In the genomic region with DNA sequence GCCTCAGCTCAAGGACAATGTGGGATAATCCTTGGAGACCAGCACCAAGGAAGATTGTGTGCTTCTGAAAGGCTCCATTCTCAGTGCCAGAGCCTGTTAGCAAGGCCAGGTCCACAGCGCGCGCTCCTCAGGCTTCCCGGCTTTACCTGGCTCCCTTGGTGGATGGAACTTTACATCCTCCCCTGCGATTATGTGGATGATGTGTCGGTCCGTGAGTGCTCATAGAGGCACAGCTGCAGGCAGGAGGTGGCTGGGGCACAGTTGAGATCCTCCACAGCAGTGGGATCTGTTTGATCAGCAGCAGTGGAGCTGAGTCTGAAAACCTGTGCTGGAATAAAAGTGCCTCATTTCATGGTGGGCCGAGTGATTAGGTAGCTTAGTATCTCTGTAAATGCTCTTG, we compare ENCODE assay signal across 17 cellular contexts.
DNase-seq lines count a peak whose midpoint lies in the region; ATAC-seq and TF ChIP-seq lines count a peak whose summit lies in the region.
"Had no signal": no experiment of that assay in that cellular context is flagged by ENCODE, and none has a peak within 500 bp of the region (broad histone marks: within the 10 kb centered on the region; RNA-seq: fewer than 3 reads in every experiment).

No MANE protein-coding gene starts in this region.

- no peaks in the 10 kb centered on the region for H3K36me3 ChIP-seq in mucosa of descending colon (ENCODE audit: low read depth)
- H3K36me3 ChIP-seq: left ventricle myocardium inferior, sigmoid colon had no signal

- intact Hi-C loops in mucosa of descending colon (cut with DNase I, micrococcal nuclease): no loop called here

- H3K4me1 Mint-ChIP-seq in activated naive CD8-positive, alpha-beta T cell (ENCODE audit: low read depth): peaks cover 92% of the 10 kb centered on the region
- H3K4me1 Mint-ChIP-seq in activated naive CD8-positive, alpha-beta T cell treated with anti-CD3 and anti-CD28 coated beads, Interleukin-2, amount 50 U/mL, for 24 hours: peaks cover 89% of the 10 kb centered on the region
- H3K4me1 Mint-ChIP-seq in T-cell: peaks cover 80 to 94% (median 94%) of the 10 kb centered on the region in 3 donors
- H3K4me1 Mint-ChIP-seq in memory B cell: peaks cover 50% of the 10 kb centered on the region

- H3K9me3 Mint-ChIP-seq in activated naive CD8-positive, alpha-beta T cell (ENCODE audit: low read depth): no peaks in the 10 kb centered on the region
- no peaks in the 10 kb centered on the region for H3K9me3 Mint-ChIP-seq in activated naive CD8-positive, alpha-beta T cell treated with anti-CD3 and anti-CD28 coated beads, Interleukin-2, amount 50 U/mL, for 24 hours
- H3K9me3 Mint-ChIP-seq in T-cell (no peaks in the 10 kb centered on the region), memory B cell (no peaks in the 10 kb centered on the region)
- H3K9me3 Mint-ChIP-seq: stimulated activated naive B cell treated with anti-CD40 and anti-IgM and Interleukin-4, amounts not matched to agents 10 μg/mL and 1 μg/mL and 100 μg/mL, for 72 hours had no signal

- peaks cover 13% of the 10 kb centered on the region for H3K4me1 ChIP-seq in mucosa of descending colon (ENCODE audit: low read depth)

- H3K27me3 Mint-ChIP-seq in activated naive CD8-positive, alpha-beta T cell: no peaks in the 10 kb centered on the region
- no peaks in the 10 kb centered on the region for H3K27me3 Mint-ChIP-seq in activated naive CD8-positive, alpha-beta T cell treated with anti-CD3 and anti-CD28 coated beads, Interleukin-2, amount 50 U/mL, for 24 hours
- H3K27me3 Mint-ChIP-seq in T-cell (no peaks in the 10 kb centered on the region), memory B cell (no peaks in the 10 kb centered on the region)
- H3K27me3 Mint-ChIP-seq: stimulated activated naive B cell treated with anti-CD40 and anti-IgM and Interleukin-4, amounts not matched to agents 10 μg/mL and 1 μg/mL and 100 μg/mL, for 72 hours had no signal

- H3K36me3 Mint-ChIP-seq in activated naive CD8-positive, alpha-beta T cell: no peaks in the 10 kb centered on the region
- peaks cover 20% of the 10 kb centered on the region for H3K36me3 Mint-ChIP-seq in activated naive CD8-positive, alpha-beta T cell treated with anti-CD3 and anti-CD28 coated beads, Interleukin-2, amount 50 U/mL, for 24 hours (ENCODE audit: low read depth)
- H3K36me3 Mint-ChIP-seq in T-cell (peaks cover 4% of the 10 kb centered on the region), memory B cell (peaks cover 15% of the 10 kb centered on the region)

- CTCF ChIA-PET in T-cell (lab: Charles Lee): no interaction called here

- H3K27ac Mint-ChIP-seq in activated naive CD8-positive, alpha-beta T cell: peak overlapping the region; percentile 36
- no peak overlapping the region for H3K27ac Mint-ChIP-seq in activated naive CD8-positive, alpha-beta T cell treated with anti-CD3 and anti-CD28 coated beads, Interleukin-2, amount 50 U/mL, for 24 hours
- H3K27ac Mint-ChIP-seq in T-cell (no peak overlapping the region), memory B cell (peak overlapping the region; percentile 93)

- POLR2A ChIA-PET in T-cell (lab: Charles Lee): no interaction called here

- no peak for ATAC-seq in activated naive CD8-positive, alpha-beta T cell treated with anti-CD3 and anti-CD28 coated beads, Interleukin-2, amount 50 U/mL, for 24 hours
- ATAC-seq in T-cell (replicated peaks in 1 of 4) (no peak), memory B cell (ENCODE audit: low read depth) (no peak), mucosa of descending colon (no peak)
- ATAC-seq: activated CD4-positive, CD25-positive, alpha-beta regulatory T cell treated with anti-CD3 and anti-CD28 coated beads, Interleukin-2, amount 50 U/mL, for 24 hours; PC-3 had no signal

- H3K27ac ChIP-seq in temporal lobe (ENCODE audit: low read depth, low read length): peak overlapping the region; percentile 28
- H3K27ac ChIP-seq: hepatocyte, left ventricle myocardium inferior, sigmoid colon had no signal

- H3K4me3 ChIP-seq in mucosa of descending colon: no peak overlapping the region
- H3K4me3 ChIP-seq: hepatocyte, left ventricle myocardium inferior, sigmoid colon had no signal

- no peak for DNase-seq in activated naive CD8-positive, alpha-beta T cell treated with anti-CD3 and anti-CD28 coated beads, Interleukin-2, amount 50 U/mL, for 24 hours
- DNase-seq in T-cell (no peak), memory B cell (ENCODE audit: low spot score in 2 of 2) (no peak), DMS 273 treated with DMSO at 0.1 percent for 48 hours (lab: John Stamatoyannopoulos, UW) (no peak), NCI-H526 treated with DMSO at 0.1 percent for 48 hours (lab: John Stamatoyannopoulos, UW) (no peak), mucosa of descending colon (no peak)
- DNase-seq: ACHN; dermis blood vessel endothelial cell; left ventricle myocardium inferior; NCI-H2227 treated with DMSO at 0.1 percent for 48 hours; PC-3; sigmoid colon; stimulated activated naive B cell treated with anti-CD40 and anti-IgM and Interleukin-4, amounts not matched to agents 10 μg/mL and 1 μg/mL and 100 μg/mL, for 72 hours had no signal

- no peaks in the 10 kb centered on the region for H3K9me3 ChIP-seq in mucosa of descending colon
- H3K9me3 ChIP-seq: left ventricle myocardium inferior, sigmoid colon had no signal

- no peak overlapping the region for H3K4me3 Mint-ChIP-seq in activated naive CD8-positive, alpha-beta T cell
- no peak overlapping the region for H3K4me3 Mint-ChIP-seq in activated naive CD8-positive, alpha-beta T cell treated with anti-CD3 and anti-CD28 coated beads, Interleukin-2, amount 50 U/mL, for 24 hours
- peak overlapping the region in 2 of 3 donors; percentile 34 to 40 for H3K4me3 Mint-ChIP-seq in T-cell
- peak overlapping the region; percentile 43 for H3K4me3 Mint-ChIP-seq in memory B cell

- TF ChIP-seq CTCF in mucosa of descending colon (IDR thresholded peaks at IDR 0.05): no peak

Comparison
In these comparisons a context has a peak if more than half of its experiments do, and no peak if none do; other contexts are left out.
1. H3K27ac Mint-ChIP-seq: peak in activated naive CD8-positive, alpha-beta T cell (single experiment) and memory B cell (single experiment); none in activated naive CD8-positive, alpha-beta T cell treated with anti-CD3 and anti-CD28 coated beads, Interleukin-2, amount 50 U/mL, for 24 hours (single experiment) and T-cell (0 of 2).
2. H3K4me3 Mint-ChIP-seq: peak in T-cell (2 of 3) and memory B cell (single experiment); none in activated naive CD8-positive, alpha-beta T cell (single experiment) and activated naive CD8-positive, alpha-beta T cell treated with anti-CD3 and anti-CD28 coated beads, Interleukin-2, amount 50 U/mL, for 24 hours (single experiment).